Comparison of ENCODE assay signal across 1 cellular context in the genomic region with DNA sequence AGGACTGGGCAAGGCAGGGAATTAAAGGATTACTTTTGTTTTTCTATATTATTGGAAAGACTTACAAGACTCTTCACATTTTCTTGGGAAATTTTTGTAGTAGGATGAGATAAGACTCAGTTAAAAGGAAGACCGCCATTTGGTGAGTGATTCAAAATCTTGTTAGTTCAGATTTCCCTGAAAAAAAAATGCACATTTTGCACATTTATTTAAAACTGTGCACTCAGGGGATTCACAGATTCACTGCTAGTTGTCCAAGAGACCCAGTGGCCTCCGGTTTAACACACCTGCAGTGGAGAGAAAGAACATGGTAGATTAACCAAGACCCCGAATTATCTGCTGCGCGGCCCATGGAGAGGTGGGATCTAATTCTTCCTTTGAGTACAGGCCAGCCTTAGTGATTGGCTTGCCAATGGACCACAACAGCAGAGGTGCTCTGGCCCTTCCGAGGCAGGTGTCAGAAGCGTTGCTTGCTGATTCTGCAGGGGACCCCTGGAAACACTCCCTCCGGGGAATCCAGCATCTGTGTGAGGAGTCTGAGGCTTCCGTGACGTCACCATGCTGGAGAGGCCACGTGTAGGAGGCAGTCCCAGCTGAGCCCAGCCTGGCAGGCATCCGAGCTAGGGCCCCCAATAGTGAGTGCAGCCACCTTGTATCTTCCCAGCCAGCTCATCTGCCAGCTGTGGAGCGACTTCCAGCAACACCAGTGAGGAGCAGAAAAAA.
TF ChIP-seq lines count a peak whose summit lies in the region.

No MANE protein-coding gene starts in this region.

TF ChIP-seq in GM23338, 12 proteins besides CTCF, POLR2A, EP300 and RAD21 (continued from another document):
- TF ChIP-seq, protein P1, sequence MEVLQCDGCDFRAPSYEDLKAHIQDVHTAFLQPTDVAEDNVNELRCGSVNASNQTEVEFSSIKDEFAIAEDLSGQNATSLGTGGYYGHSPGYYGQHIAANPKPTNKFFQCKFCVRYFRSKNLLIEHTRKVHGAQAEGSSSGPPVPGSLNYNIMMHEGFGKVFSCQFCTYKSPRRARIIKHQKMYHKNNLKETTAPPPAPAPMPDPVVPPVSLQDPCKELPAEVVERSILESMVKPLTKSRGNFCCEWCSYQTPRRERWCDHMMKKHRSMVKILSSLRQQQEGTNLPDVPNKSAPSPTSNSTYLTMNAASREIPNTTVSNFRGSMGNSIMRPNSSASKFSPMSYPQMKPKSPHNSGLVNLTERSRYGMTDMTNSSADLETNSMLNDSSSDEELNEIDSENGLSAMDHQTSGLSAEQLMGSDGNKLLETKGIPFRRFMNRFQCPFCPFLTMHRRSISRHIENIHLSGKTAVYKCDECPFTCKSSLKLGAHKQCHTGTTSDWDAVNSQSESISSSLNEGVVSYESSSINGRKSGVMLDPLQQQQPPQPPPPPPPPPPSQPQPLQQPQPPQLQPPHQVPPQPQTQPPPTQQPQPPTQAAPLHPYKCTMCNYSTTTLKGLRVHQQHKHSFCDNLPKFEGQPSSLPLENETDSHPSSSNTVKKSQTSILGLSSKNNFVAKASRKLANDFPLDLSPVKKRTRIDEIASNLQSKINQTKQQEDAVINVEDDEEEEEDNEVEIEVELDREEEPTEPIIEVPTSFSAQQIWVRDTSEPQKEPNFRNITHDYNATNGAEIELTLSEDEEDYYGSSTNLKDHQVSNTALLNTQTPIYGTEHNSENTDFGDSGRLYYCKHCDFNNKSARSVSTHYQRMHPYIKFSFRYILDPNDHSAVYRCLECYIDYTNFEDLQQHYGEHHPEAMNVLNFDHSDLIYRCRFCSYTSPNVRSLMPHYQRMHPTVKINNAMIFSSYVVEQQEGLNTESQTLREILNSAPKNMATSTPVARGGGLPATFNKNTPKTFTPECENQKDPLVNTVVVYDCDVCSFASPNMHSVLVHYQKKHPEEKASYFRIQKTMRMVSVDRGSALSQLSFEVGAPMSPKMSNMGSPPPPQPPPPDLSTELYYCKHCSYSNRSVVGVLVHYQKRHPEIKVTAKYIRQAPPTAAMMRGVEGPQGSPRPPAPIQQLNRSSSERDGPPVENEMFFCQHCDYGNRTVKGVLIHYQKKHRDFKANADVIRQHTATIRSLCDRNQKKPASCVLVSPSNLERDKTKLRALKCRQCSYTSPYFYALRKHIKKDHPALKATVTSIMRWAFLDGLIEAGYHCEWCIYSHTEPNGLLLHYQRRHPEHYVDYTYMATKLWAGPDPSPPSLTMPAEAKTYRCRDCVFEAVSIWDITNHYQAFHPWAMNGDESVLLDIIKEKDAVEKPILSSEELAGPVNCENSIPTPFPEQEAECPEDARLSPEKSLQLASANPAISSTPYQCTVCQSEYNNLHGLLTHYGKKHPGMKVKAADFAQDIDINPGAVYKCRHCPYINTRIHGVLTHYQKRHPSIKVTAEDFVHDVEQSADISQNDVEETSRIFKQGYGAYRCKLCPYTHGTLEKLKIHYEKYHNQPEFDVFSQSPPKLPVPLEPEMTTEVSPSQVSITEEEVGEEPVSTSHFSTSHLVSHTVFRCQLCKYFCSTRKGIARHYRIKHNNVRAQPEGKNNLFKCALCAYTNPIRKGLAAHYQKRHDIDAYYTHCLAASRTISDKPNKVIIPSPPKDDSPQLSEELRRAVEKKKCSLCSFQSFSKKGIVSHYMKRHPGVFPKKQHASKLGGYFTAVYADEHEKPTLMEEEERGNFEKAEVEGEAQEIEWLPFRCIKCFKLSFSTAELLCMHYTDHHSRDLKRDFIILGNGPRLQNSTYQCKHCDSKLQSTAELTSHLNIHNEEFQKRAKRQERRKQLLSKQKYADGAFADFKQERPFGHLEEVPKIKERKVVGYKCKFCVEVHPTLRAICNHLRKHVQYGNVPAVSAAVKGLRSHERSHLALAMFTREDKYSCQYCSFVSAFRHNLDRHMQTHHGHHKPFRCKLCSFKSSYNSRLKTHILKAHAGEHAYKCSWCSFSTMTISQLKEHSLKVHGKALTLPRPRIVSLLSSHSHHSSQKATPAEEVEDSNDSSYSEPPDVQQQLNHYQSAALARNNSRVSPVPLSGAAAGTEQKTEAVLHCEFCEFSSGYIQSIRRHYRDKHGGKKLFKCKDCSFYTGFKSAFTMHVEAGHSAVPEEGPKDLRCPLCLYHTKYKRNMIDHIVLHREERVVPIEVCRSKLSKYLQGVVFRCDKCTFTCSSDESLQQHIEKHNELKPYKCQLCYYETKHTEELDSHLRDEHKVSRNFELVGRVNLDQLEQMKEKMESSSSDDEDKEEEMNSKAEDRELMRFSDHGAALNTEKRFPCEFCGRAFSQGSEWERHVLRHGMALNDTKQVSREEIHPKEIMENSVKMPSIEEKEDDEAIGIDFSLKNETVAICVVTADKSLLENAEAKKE (CRISPR knock-in tag; IDR thresholded peaks at IDR 0.05) = no peak
